In genomic region chr19:38793671-38794070, GRCh38 we compare ENCODE assay signal across 17 cellular contexts. TPM values are rescaled to one million over a fixed set of nuclear protein-coding genes. Genes with fewer than 3 reads are reported as not detected.
"Had no signal": no experiment of that assay in that cellular context is flagged by ENCODE, and none has a peak within 500 bp of the region (broad histone marks: within the 10 kb centered on the region; RNA-seq: fewer than 3 reads in every experiment).

No MANE protein-coding gene starts in this region.

- H3K36me3 ChIP-seq: brain microvascular endothelial cell, gastrocnemius medialis, heart left ventricle, upper lobe of left lung had no signal

- H3K4me1 ChIP-seq: gastrocnemius medialis, testis had no signal

- DNase-seq: activated B cell treated with CpG ODN at 0.5 μM for 24 hours; activated CD4-positive, alpha-beta T cell treated with anti-CD3 and anti-CD28 coated beads for 48 hours; activated CD8-positive, alpha-beta memory T cell treated with anti-CD3 and anti-CD28 coated beads for 24 hours; activated naive CD8-positive, alpha-beta T cell treated with anti-CD3 and anti-CD28 coated beads, Interleukin-2, amount 10 ng/mL, durations not matched to agents 7 days and 5 days; effector memory CD4-positive, alpha-beta T cell; gastrocnemius medialis; heart left ventricle; left colon; small intestine; stimulated activated naive CD8-positive, alpha-beta T cell treated with anti-CD3 and anti-CD28 coated beads, Interleukin-15, amount 100 ng/mL, for 72 hours; testis; upper lobe of left lung had no signal

- H3K27ac Mint-ChIP-seq: activated B cell treated with CpG ODN at 0.5 μM for 24 hours; activated naive CD8-positive, alpha-beta T cell treated with anti-CD3 and anti-CD28 coated beads, Interleukin-2, amount 10 ng/mL, durations not matched to agents 7 days and 5 days; T-helper 1 cell treated with Interleukin-12 subunit alpha and Interleukin-12 subunit beta and Interleukin-4 antibody, amounts not matched to agents 30 μg/mL and 1 μg/mL, for 36 hours had no signal

- ATAC-seq: gastrocnemius medialis; heart left ventricle; left colon; SK-N-SH treated with all-trans-retinoic acid at 6 μM for 48 hours; stimulated activated naive CD8-positive, alpha-beta T cell treated with anti-CD3 and anti-CD28 coated beads, Interleukin-15, amount 100 ng/mL, for 72 hours had no signal

- FAIRE-seq: small intestine, TTC549 had no signal

- H3K27ac ChIP-seq: brain microvascular endothelial cell, gastrocnemius medialis, testis, upper lobe of left lung had no signal

- H3K4me3 ChIP-seq: gastrocnemius medialis, lung, testis, upper lobe of left lung had no signal

- H3K9me3 ChIP-seq: gastrocnemius medialis, heart left ventricle, testis, upper lobe of left lung had no signal

- H3K27me3 Mint-ChIP-seq: activated B cell treated with CpG ODN at 0.5 μM for 24 hours; stimulated activated naive CD8-positive, alpha-beta T cell treated with anti-CD3 and anti-CD28 coated beads, Interleukin-15, amount 100 ng/mL, for 72 hours had no signal

- H3K9me3 Mint-ChIP-seq: activated B cell treated with CpG ODN at 0.5 μM for 24 hours; activated naive CD8-positive, alpha-beta T cell treated with anti-CD3 and anti-CD28 coated beads, Interleukin-2, amount 10 ng/mL, durations not matched to agents 7 days and 5 days; stimulated activated naive CD8-positive, alpha-beta T cell treated with anti-CD3 and anti-CD28 coated beads, Interleukin-15, amount 100 ng/mL, for 72 hours; T-helper 1 cell treated with Interleukin-12 subunit alpha and Interleukin-12 subunit beta and Interleukin-4 antibody, amounts not matched to agents 30 μg/mL and 1 μg/mL, for 36 hours had no signal

- H3K27me3 ChIP-seq: brain microvascular endothelial cell, heart left ventricle, testis, upper lobe of left lung had no signal

- H3K36me3 Mint-ChIP-seq: activated naive CD8-positive, alpha-beta T cell treated with anti-CD3 and anti-CD28 coated beads, Interleukin-2, amount 10 ng/mL, durations not matched to agents 7 days and 5 days had no signal

RNA-seq across cellular contexts. Expression of gene LGALS7B, which starts 4.7 kb away (rescaled TPM):
- total RNA-seq: activated B cell treated with CpG ODN at 0.5 μM for 24 hours; activated naive CD8-positive, alpha-beta T cell treated with anti-CD3 and anti-CD28 coated beads, Interleukin-2, amount 10 ng/mL, durations not matched to agents 7 days and 5 days; gastrocnemius medialis; heart left ventricle; left colon had no signal
- polyA plus RNA-seq: heart left ventricle had no signal

RNA-seq across cellular contexts. Expression of gene LGALS7, which starts 20.4 kb away (rescaled TPM):
- total RNA-seq: activated B cell treated with CpG ODN at 0.5 μM for 24 hours; activated naive CD8-positive, alpha-beta T cell treated with anti-CD3 and anti-CD28 coated beads, Interleukin-2, amount 10 ng/mL, durations not matched to agents 7 days and 5 days; gastrocnemius medialis; heart left ventricle; left colon; testis; upper lobe of left lung had no signal
